Comparison of ENCODE assay signal across 9 cellular contexts in genomic region chr2:197239434-197239833, GRCh38.
DNase-seq lines count a peak whose midpoint lies in the region; ATAC-seq, FAIRE-seq and TF ChIP-seq lines count a peak whose summit lies in the region.
"Had no signal": no experiment of that assay in that cellular context is flagged by ENCODE, and none has a peak within 500 bp of the region (broad histone marks: within the 10 kb centered on the region; RNA-seq: fewer than 3 reads in every experiment).

No MANE protein-coding gene starts in this region.

- no peak for FAIRE-seq in H54 (lab: Jason Lieb, UNC)

- peak overlapping the region; percentile 84 for H3K4me3 Mint-ChIP-seq in activated T-helper 17 cell treated with anti-CD3 and anti-CD28 coated beads, Interleukin-2, amount 50 U/mL, for 72 hours

- H3K36me3 Mint-ChIP-seq in activated T-helper 17 cell treated with anti-CD3 and anti-CD28 coated beads, Interleukin-2, amount 50 U/mL, for 72 hours (ENCODE audit: low read depth): peaks cover 17% of the 10 kb centered on the region

- H3K9me3 Mint-ChIP-seq in activated T-helper 17 cell treated with anti-CD3 and anti-CD28 coated beads, Interleukin-2, amount 50 U/mL, for 72 hours: no peaks in the 10 kb centered on the region

- peak overlapping the region; percentile 83 for H3K27ac Mint-ChIP-seq in activated T-helper 17 cell treated with anti-CD3 and anti-CD28 coated beads, Interleukin-2, amount 50 U/mL, for 72 hours

- peaks cover 68% of the 10 kb centered on the region for H3K4me1 Mint-ChIP-seq in activated T-helper 17 cell treated with anti-CD3 and anti-CD28 coated beads, Interleukin-2, amount 50 U/mL, for 72 hours

- no peak for TF ChIP-seq POLR2A in H54 (IDR thresholded peaks at IDR 0.05; ENCODE audit: low read depth, low read length)

- no peaks in the 10 kb centered on the region for H3K27me3 Mint-ChIP-seq in activated T-helper 17 cell treated with anti-CD3 and anti-CD28 coated beads, Interleukin-2, amount 50 U/mL, for 72 hours

- peak; percentile 50 for ATAC-seq in GM19043 (IDR thresholded peaks at IDR 0.05; ENCODE audit: low read depth, unreplicated experiment)
- ATAC-seq in HG03175 (IDR thresholded peaks at IDR 0.05; ENCODE audit: unreplicated experiment): peak; percentile 75
- ATAC-seq in activated T-helper 17 cell treated with anti-CD3 and anti-CD28 coated beads, Interleukin-2, amount 50 U/mL, for 72 hours (replicated peaks): peak; percentile 70

- peak; percentile 57 to 64 for DNase-seq in AML-193 (lab: John Stamatoyannopoulos, UW)
- no peak for DNase-seq in stimulated activated CD4-positive, alpha-beta T cell treated with anti-CD3 and anti-CD28 coated beads, Interleukin-4, amount 100 ng/mL, for 4 hours
- DNase-seq in H4 (ENCODE audit: low spot score): no peak
- no peak for DNase-seq in H54 (ENCODE audit: insufficient read length, low spot score)
- no peak for DNase-seq in activated CD8-positive, alpha-beta memory T cell treated with anti-CD3 and anti-CD28 coated beads, Interleukin-2, amount 50 U/mL, for 48 hours
- DNase-seq: stimulated activated CD4-positive, alpha-beta T cell treated with anti-CD3 and anti-CD28 coated beads, Interleukin-2, amount 100 ng/mL, for 48 hours had no signal

Comparison
In these comparisons a context has a peak if more than half of its experiments do, and no peak if none do; other contexts are left out.
1. DNase-seq: peak in AML-193 (2 of 2); none in stimulated activated CD4-positive, alpha-beta T cell treated with anti-CD3 and anti-CD28 coated beads, Interleukin-4, amount 100 ng/mL, for 4 hours (0 of 2), H4 (single experiment), H54 (single experiment) and activated CD8-positive, alpha-beta memory T cell treated with anti-CD3 and anti-CD28 coated beads, Interleukin-2, amount 50 U/mL, for 48 hours (single experiment).
2. Peak in every context shown above with its lines, with median percentiles within 50 percentile points of each other: ATAC-seq.